ENCODE assay signal across 11 cellular contexts in genomic region chr3:43166406-43166805, GRCh38.
"Had no signal": no experiment of that assay in that cellular context is flagged by ENCODE, and none has a peak within 500 bp of the region (broad histone marks: within the 10 kb centered on the region; RNA-seq: fewer than 3 reads in every experiment).

No MANE protein-coding gene starts in this region.

- H3K27ac Mint-ChIP-seq: GM23338, H9, HFFc6 had no signal

- H3K4me1 ChIP-seq: HAP-1 had no signal

- H3K9ac ChIP-seq: GM23248 had no signal

- H3K4me2 ChIP-seq: GM23338 had no signal

- H3K9me3 ChIP-seq: HAP-1 had no signal

- H3K36me3 ChIP-seq: HAP-1 had no signal

- H2AFZ ChIP-seq: GM23248, GM23338 had no signal

- DNase-seq: GM23248, GOT3, H7, H9, HCEC 1CT, HFFc6 had no signal

- FAIRE-seq: H1, H54 had no signal

- H3K4me3 ChIP-seq: GM23248, GM23338, HAP-1 had no signal

- H3K27ac ChIP-seq: GM23248 had no signal

- ATAC-seq: GM23338, HCT116 had no signal

- H3K4me3 Mint-ChIP-seq: GM23338, H9, HFFc6 had no signal
